ENCODE assay signal across 8 cellular contexts in the genomic region with DNA sequence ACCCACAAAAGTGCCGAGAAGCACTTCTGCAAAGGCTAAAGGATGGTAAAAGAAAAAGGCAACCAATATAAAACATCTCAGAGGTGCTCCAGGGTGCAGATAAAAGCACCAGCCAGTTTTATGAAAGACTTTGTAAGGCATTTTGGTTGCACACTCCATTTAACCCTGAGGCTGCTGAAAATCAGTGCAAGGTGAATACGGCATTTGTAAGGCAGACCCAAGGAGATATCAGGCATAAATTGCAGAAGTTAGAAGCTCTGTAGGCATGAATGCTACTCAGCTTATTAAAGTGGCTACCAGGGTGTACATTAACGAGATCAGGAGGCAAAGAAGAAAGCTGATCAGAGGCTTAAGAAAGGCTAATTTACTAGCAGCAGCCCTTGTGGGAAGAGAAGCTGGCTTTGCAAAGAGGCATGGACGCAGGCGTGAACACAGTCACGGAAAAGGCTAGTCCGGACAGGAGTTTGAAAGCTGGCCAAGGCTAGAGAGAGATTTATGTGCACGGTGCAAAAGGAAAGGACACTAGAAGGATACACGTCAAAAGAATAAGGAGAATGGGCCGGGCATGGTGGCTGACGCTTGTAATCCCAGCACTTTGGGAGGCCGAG.
DNase-seq lines count a peak whose midpoint lies in the region; TF ChIP-seq lines count a peak whose summit lies in the region.

No MANE protein-coding gene starts in this region.

- TF ChIP-seq POLR2A in tibial nerve (IDR thresholded peaks at IDR 0.05) = no peak

- H3K4me1 ChIP-seq in liver (ENCODE audit: control insufficient read depth in 4 of 4, insufficient read depth in 4 of 4, low read length in 3 of 4) (peaks cover 0 to 13% (median 9%) of the 10 kb centered on the region in 4 donors), tibial nerve (peaks cover 0 to 18% (median 4%) of the 10 kb centered on the region in 4 donors)

- TF ChIP-seq CTCF in astrocyte of the spinal cord (IDR thresholded peaks at IDR 0.05; ENCODE audit: low read depth, low read length) (no peak), liver (IDR thresholded peaks at IDR 0.05; ENCODE audit: low read depth, low read length, missing input control) (no peak), tibial nerve (IDR thresholded peaks at IDR 0.05) (no peak)

- in situ Hi-C loops in astrocyte of the spinal cord (cut with HindIII; ENCODE audit: low sequenced_read_pairs) = no loop called here

- H3K9me3 ChIP-seq in liver (ENCODE audit: control insufficient read depth in 4 of 4, low read length in 3 of 4) = peaks cover 0 to 4% (median 0%) of the 10 kb centered on the region in 4 donors
- no peaks in the 10 kb centered on the region for H3K9me3 ChIP-seq in tibial nerve

- TF ChIP-seq EP300 in tibial nerve (IDR thresholded peaks at IDR 0.05) = no peak

- DNase-seq in activated CD4-positive, alpha-beta T cell treated with anti-CD3 and anti-CD28 coated beads, Interleukin-2, amount 10 ng/mL, durations not matched to agents 24 days and 14 days = no peak
- DNase-seq in activated CD4-positive, alpha-beta T cell treated with anti-CD3 and anti-CD28 coated beads for 1 hour = no peak
- DNase-seq in astrocyte of the spinal cord (ENCODE audit: low read depth, low spot score) (peak; percentile 3), tibial nerve (ENCODE audit: low spot score in 2 of 2) (no peak), NCI-H1092 treated with DMSO at 0.1 percent for 48 hours (lab: John Stamatoyannopoulos, UW) (no peak)
- DNase-seq in activated effector memory CD4-positive, alpha-beta T cell treated with anti-CD3 and anti-CD28 coated beads, Interleukin-2, amount 50 U/mL, for 16 hours = no peak
- DNase-seq in stimulated activated CD8-positive, alpha-beta memory T cell treated with anti-CD3 and anti-CD28 coated beads, Interleukin-4, amount 100 ng/mL, for 48 hours = no peak

- H3K27me3 Mint-ChIP-seq in activated CD4-positive, alpha-beta T cell treated with anti-CD3 and anti-CD28 coated beads, Interleukin-2, amount 10 ng/mL, durations not matched to agents 24 days and 14 days = no peaks in the 10 kb centered on the region

- H3K4me3 ChIP-seq in astrocyte of the spinal cord (ENCODE audit: low read depth, low read length) (peak overlapping the region; percentile 35), liver (ENCODE audit: low read depth in 1 of 3, low read length in 3 of 3) (peak overlapping the region; percentile 45 to 68 (median 49)), tibial nerve (peak overlapping the region; percentile 28 to 57 (median 50))

- peak overlapping the region; percentile 54 to 65 for H3K27ac ChIP-seq in liver (ENCODE audit: low read depth in 1 of 2, low read length in 2 of 2)
- H3K27ac ChIP-seq in tibial nerve = peak overlapping the region; percentile 22 to 79 (median 66)

- peak overlapping the region; percentile 5 to 70 for H3K9ac ChIP-seq in liver (ENCODE audit: low read depth in 1 of 2, low read length in 2 of 2)

- H3K4me1 Mint-ChIP-seq in activated CD4-positive, alpha-beta T cell treated with anti-CD3 and anti-CD28 coated beads, Interleukin-2, amount 10 ng/mL, durations not matched to agents 24 days and 14 days = peaks cover 16% of the 10 kb centered on the region

- no peaks in the 10 kb centered on the region for H3K36me3 ChIP-seq in liver (ENCODE audit: control insufficient read depth in 4 of 4, insufficient read depth in 3 of 4, low read depth in 1 of 4, low read length in 3 of 4)
- H3K36me3 ChIP-seq in tibial nerve = no peaks in the 10 kb centered on the region

- no peak for TF ChIP-seq RAD21 in liver (IDR thresholded peaks at IDR 0.05)

- 45% methylated on average over 12 of the region's 12 CpGs for WGBS in liver
- 26 to 31% methylated on average over 12 of the region's 12 CpGs for WGBS in tibial nerve, 2 donors

- H3K27me3 ChIP-seq in liver (ENCODE audit: control insufficient read depth in 4 of 4, insufficient read depth in 4 of 4, low read length in 3 of 4) (no peaks in the 10 kb centered on the region), tibial nerve (no peaks in the 10 kb centered on the region)

- intact Hi-C loops in activated CD4-positive, alpha-beta T cell treated with anti-CD3 and anti-CD28 coated beads, Interleukin-2, amount 10 ng/mL, durations not matched to agents 24 days and 14 days (cut with micrococcal nuclease) = no loop called here

- peaks cover 4% of the 10 kb centered on the region for H3K9me3 Mint-ChIP-seq in activated CD4-positive, alpha-beta T cell treated with anti-CD3 and anti-CD28 coated beads, Interleukin-2, amount 10 ng/mL, durations not matched to agents 24 days and 14 days

- H3K27ac Mint-ChIP-seq in activated CD4-positive, alpha-beta T cell treated with anti-CD3 and anti-CD28 coated beads, Interleukin-2, amount 10 ng/mL, durations not matched to agents 24 days and 14 days = no peak overlapping the region

- peak overlapping the region; percentile 80 for H3K4me3 Mint-ChIP-seq in activated CD4-positive, alpha-beta T cell treated with anti-CD3 and anti-CD28 coated beads, Interleukin-2, amount 10 ng/mL, durations not matched to agents 24 days and 14 days

- H3K36me3 Mint-ChIP-seq in activated CD4-positive, alpha-beta T cell treated with anti-CD3 and anti-CD28 coated beads, Interleukin-2, amount 10 ng/mL, durations not matched to agents 24 days and 14 days (ENCODE audit: low read depth) = no peaks in the 10 kb centered on the region

TF ChIP-seq in liver, 16 proteins besides CTCF, POLR2A, EP300 and RAD21:
- TF ChIP-seq JUND (IDR thresholded peaks at IDR 0.05) (no peak), FOXA1 (IDR thresholded peaks at IDR 0.05) (no peak), REST (IDR thresholded peaks at IDR 0.05) (no peak), HNF4A (conservative IDR thresholded peaks at IDR 0.05) (no peak), SP1 (IDR thresholded peaks at IDR 0.05) (no peak), NR2F2 (IDR thresholded peaks at IDR 0.05) (no peak)
- TF ChIP-seq, protein P1, sequence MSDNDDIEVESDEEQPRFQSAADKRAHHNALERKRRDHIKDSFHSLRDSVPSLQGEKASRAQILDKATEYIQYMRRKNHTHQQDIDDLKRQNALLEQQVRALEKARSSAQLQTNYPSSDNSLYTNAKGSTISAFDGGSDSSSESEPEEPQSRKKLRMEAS (IDR thresholded peaks at IDR 0.05) = no peak
